1 cellular context compared by ENCODE assay signal in genomic region chr20:50038574-50038991, GRCh38.
TF ChIP-seq lines count a peak whose summit lies in the region.

No MANE protein-coding gene starts in this region.

TF ChIP-seq in HCT116, 20 proteins besides CTCF, POLR2A, EP300 and RAD21 (continued from another document):
- TF ChIP-seq ZBTB33 (IDR thresholded peaks at IDR 0.05; ENCODE audit: extremely low read depth, insufficient replicate concordance, low read length) (no peak), ELF1 (IDR thresholded peaks at IDR 0.05; ENCODE audit: borderline replicate concordance, low read depth) (no peak), TCF7L2 (IDR thresholded peaks at IDR 0.05; ENCODE audit: borderline replicate concordance, extremely low read depth, insufficient read depth, insufficient read length) (no peak), ZNF274 (IDR thresholded peaks at IDR 0.05; ENCODE audit: low read depth, low read length) (no peak), EZH2 (IDR thresholded peaks at IDR 0.05) (no peak), REST (IDR thresholded peaks at IDR 0.05; ENCODE audit: low read depth) (no peak), ZFX (IDR thresholded peaks at IDR 0.05) (no peak)
